Comparison of ENCODE assay signal across 11 cellular contexts in genomic region chr19:27774337-27774736, GRCh38.
DNase-seq lines count a peak whose midpoint lies in the region; TF ChIP-seq lines count a peak whose summit lies in the region.
"Had no signal": no experiment of that assay in that cellular context is flagged by ENCODE, and none has a peak within 500 bp of the region (broad histone marks: within the 10 kb centered on the region; RNA-seq: fewer than 3 reads in every experiment).

No MANE protein-coding gene starts in this region.

- peak; percentile 5; the same call in 1 of the 2 replicates for TF ChIP-seq CTCF in AG09319 (IDR thresholded peaks at IDR 0.05; ENCODE audit: low read depth, low read length)
- TF ChIP-seq CTCF in GM12864 (IDR thresholded peaks at IDR 0.05; ENCODE audit: low read depth, low read length, missing control alignments), result peak; percentile 47
- 0 out of 2 replicates have a peak, but pooled peaks have one; percentile 7 for TF ChIP-seq CTCF in VCaP (conservative IDR thresholded peaks at IDR 0.05)
- peak; percentile 15 for TF ChIP-seq CTCF in foreskin fibroblast (IDR thresholded peaks at IDR 0.05; ENCODE audit: low read depth, low read length)

- no peak overlapping the region for H3K27ac ChIP-seq in VCaP

- DNase-seq in AG09319 (ENCODE audit: extremely low read depth, low read depth) (no peak), GM12864 (ENCODE audit: low read depth) (no peak), foreskin fibroblast (peak in 1 of 2 donors; percentile 8), NCI-H69 (lab: John Stamatoyannopoulos, UW) (no peak), HCEC 1CT (no peak), NCI-H524 (lab: John Stamatoyannopoulos, UW) (no peak), NCI-H2107 treated with DMSO at 0.1 percent for 48 hours (lab: John Stamatoyannopoulos, UW; ENCODE audit: unreplicated experiment) (no peak)
- DNase-seq: activated naive CD4-positive, alpha-beta T cell; NCI-H1417 treated with DMSO at 0.1 percent for 48 hours; stimulated activated CD4-positive, alpha-beta T cell treated with anti-CD3 and anti-CD28 coated beads, Interleukin-12 subunit alpha, Interleukin-12 subunit beta, amount 100 ng/mL, for 4 hours had no signal

- no peak overlapping the region for H3K4me3 ChIP-seq in GM12864 (ENCODE audit: low read depth, low read length)
- no peak overlapping the region for H3K4me3 ChIP-seq in foreskin fibroblast (ENCODE audit: low read depth in 1 of 2, low read length in 2 of 2)
